Comparison of ENCODE assay signal across 1 cellular context in the genomic region with DNA sequence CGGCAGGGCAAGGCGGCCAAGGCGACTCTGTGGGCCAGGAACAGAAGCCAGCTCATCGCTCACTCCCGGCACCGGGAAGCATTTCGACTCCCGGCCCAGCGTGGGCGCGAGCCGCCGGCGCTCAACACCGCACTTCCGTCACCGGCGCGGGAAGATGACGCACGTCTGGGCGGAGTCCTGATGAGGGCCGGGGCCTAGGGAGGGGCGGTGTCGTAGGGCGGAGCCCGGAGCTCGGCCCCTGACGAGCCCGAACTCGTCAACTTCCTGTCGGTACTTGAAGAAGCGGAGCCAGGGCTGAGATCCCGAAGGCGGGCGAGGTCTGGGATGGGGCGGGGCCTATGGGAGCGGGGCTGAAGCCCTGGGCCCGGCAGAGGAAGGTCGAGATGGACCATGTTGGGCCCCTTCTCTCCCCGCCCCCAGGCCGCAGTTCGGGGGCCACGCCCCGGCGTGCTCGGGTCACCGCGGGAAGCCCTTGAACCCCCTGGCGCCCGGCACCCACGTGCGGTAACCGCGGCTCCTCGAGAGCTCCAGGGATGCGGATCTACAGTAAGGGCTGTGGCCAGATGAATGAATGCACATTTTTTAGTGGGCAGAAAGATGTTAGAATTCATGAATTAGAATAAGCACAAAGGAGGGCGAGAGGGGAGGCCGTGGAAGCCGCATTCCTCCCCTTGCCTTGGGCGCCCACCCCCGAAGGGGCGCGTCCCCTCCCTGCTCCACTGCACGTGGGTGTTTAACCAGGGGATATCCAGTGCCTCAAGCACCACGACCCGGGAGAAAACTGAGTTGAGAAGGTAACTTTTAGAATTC.
TF ChIP-seq lines count a peak whose summit lies in the region.

A gene with protein sequence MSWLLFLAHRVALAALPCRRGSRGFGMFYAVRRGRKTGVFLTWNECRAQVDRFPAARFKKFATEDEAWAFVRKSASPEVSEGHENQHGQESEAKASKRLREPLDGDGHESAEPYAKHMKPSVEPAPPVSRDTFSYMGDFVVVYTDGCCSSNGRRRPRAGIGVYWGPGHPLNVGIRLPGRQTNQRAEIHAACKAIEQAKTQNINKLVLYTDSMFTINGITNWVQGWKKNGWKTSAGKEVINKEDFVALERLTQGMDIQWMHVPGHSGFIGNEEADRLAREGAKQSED (minus strand): TSS at position 129 of the 810 bp plus-strand sequence. CDS start 73 bp downstream, at position 56.

TF ChIP-seq in HepG2, 621 proteins besides CTCF, POLR2A, EP300 and RAD21 (continued from another document and continues in another):
- TF ChIP-seq, protein P1, sequence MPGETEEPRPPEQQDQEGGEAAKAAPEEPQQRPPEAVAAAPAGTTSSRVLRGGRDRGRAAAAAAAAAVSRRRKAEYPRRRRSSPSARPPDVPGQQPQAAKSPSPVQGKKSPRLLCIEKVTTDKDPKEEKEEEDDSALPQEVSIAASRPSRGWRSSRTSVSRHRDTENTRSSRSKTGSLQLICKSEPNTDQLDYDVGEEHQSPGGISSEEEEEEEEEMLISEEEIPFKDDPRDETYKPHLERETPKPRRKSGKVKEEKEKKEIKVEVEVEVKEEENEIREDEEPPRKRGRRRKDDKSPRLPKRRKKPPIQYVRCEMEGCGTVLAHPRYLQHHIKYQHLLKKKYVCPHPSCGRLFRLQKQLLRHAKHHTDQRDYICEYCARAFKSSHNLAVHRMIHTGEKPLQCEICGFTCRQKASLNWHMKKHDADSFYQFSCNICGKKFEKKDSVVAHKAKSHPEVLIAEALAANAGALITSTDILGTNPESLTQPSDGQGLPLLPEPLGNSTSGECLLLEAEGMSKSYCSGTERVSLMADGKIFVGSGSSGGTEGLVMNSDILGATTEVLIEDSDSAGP (CRISPR knock-in tag; IDR thresholded peaks at IDR 0.05; ENCODE audit: borderline replicate concordance) = peak; percentile 95; the same call in 1 of the 2 replicates
- TF ChIP-seq RBAK (CRISPR knock-in tag; IDR thresholded peaks at IDR 0.05) (0 out of 2 replicates have a peak, but pooled peaks have one; percentile 57), RAD51 (IDR thresholded peaks at IDR 0.05; ENCODE audit: borderline replicate concordance) (no peak), ZNF367 (CRISPR knock-in tag; IDR thresholded peaks at IDR 0.05; ENCODE audit: borderline replicate concordance) (peak; percentile 61; the same call in 1 of the 2 replicates), ZBTB21 (CRISPR knock-in tag; IDR thresholded peaks at IDR 0.05) (peak; percentile 22; the same call in 1 of the 2 replicates), ZNF75D (CRISPR knock-in tag; IDR thresholded peaks at IDR 0.05; ENCODE audit: borderline replicate concordance) (no peak), ZNF329 (CRISPR knock-in tag; IDR thresholded peaks at IDR 0.05; ENCODE audit: low read depth) (peak; percentile 94), ZNF564 (CRISPR knock-in tag; IDR thresholded peaks at IDR 0.05) (peak; percentile 73), ZNF101 (CRISPR knock-in tag; IDR thresholded peaks at IDR 0.05; ENCODE audit: borderline replicate concordance, low read depth) (peak; percentile 97; the same call in 1 of the 2 replicates), ZNF598 (CRISPR knock-in tag; IDR thresholded peaks at IDR 0.05; ENCODE audit: borderline replicate concordance) (peak; percentile 66; the same call in 1 of the 2 replicates), ZSCAN12 (CRISPR knock-in tag; IDR thresholded peaks at IDR 0.05) (peak; percentile 81; the same call in 1 of the 2 replicates), SIN3A (IDR thresholded peaks at IDR 0.05; ENCODE audit: borderline replicate concordance, low read depth, low read length) (peak; percentile 99), ZNF572 (CRISPR knock-in tag; IDR thresholded peaks at IDR 0.05) (0 out of 2 replicates have a peak, but pooled peaks have one; percentile 76), ZNF292 (CRISPR knock-in tag; IDR thresholded peaks at IDR 0.05; ENCODE audit: borderline replicate concordance, low read depth) (no peak; the same call in 1 of the 2 replicates), PLRG1 (conservative IDR thresholded peaks at IDR 0.05) (no peak), TCF12 (IDR thresholded peaks at IDR 0.05) (no peak), TCF12 (CRISPR knock-in tag; IDR thresholded peaks at IDR 0.05) (peak; percentile 23), ZFP36L2 (CRISPR knock-in tag; IDR thresholded peaks at IDR 0.05) (no peak), TARDBP (CRISPR knock-in tag; IDR thresholded peaks at IDR 0.05) (peak; percentile 90), BRD4 (CRISPR knock-in tag; IDR thresholded peaks at IDR 0.05) (peak; percentile 90), MAZ (IDR thresholded peaks at IDR 0.05; ENCODE audit: borderline replicate concordance, low read depth, low read length) (peak; percentile 62; the same call in 1 of the 2 replicates), MAZ (CRISPR knock-in tag; IDR thresholded peaks at IDR 0.05; ENCODE audit: low read depth) (peak; percentile 97), MYC (CRISPR knock-in tag; IDR thresholded peaks at IDR 0.05; ENCODE audit: borderline replicate concordance) (peak; percentile 99), ZNF678 (CRISPR knock-in tag; IDR thresholded peaks at IDR 0.05) (peak; percentile 95), ZBTB3 (CRISPR knock-in tag; IDR thresholded peaks at IDR 0.05; ENCODE audit: borderline replicate concordance, low read depth) (peak; percentile 93; the same call in 1 of the 2 replicates), ARNT (IDR thresholded peaks at IDR 0.05) (no peak), GATAD1 (CRISPR knock-in tag; IDR thresholded peaks at IDR 0.05) (peak; percentile 99)
- TF ChIP-seq, protein P2, sequence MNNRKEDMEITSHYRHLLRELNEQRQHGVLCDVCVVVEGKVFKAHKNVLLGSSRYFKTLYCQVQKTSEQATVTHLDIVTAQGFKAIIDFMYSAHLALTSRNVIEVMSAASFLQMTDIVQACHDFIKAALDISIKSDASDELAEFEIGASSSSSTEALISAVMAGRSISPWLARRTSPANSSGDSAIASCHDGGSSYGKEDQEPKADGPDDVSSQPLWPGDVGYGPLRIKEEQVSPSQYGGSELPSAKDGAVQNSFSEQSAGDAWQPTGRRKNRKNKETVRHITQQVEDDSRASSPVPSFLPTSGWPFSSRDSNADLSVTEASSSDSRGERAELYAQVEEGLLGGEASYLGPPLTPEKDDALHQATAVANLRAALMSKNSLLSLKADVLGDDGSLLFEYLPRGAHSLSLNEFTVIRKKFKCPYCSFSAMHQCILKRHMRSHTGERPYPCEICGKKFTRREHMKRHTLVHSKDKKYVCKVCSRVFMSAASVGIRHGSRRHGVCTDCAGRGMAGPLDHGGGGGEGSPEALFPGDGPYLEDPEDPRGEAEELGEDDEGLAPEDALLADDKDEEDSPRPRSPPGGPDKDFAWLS (CRISPR knock-in tag; IDR thresholded peaks at IDR 0.05; ENCODE audit: borderline replicate concordance) = peak; percentile 98
- TF ChIP-seq, protein P3, sequence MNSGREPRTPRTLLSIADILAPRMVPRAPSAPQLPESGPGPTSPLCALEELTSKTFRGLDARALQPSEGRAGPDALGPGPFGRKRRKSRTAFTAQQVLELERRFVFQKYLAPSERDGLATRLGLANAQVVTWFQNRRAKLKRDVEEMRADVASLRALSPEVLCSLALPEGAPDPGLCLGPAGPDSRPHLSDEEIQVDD (CRISPR knock-in tag; IDR thresholded peaks at IDR 0.05; ENCODE audit: borderline replicate concordance) = peak; percentile 32; the same call in 1 of the 2 replicates
- TF ChIP-seq, protein P4, sequence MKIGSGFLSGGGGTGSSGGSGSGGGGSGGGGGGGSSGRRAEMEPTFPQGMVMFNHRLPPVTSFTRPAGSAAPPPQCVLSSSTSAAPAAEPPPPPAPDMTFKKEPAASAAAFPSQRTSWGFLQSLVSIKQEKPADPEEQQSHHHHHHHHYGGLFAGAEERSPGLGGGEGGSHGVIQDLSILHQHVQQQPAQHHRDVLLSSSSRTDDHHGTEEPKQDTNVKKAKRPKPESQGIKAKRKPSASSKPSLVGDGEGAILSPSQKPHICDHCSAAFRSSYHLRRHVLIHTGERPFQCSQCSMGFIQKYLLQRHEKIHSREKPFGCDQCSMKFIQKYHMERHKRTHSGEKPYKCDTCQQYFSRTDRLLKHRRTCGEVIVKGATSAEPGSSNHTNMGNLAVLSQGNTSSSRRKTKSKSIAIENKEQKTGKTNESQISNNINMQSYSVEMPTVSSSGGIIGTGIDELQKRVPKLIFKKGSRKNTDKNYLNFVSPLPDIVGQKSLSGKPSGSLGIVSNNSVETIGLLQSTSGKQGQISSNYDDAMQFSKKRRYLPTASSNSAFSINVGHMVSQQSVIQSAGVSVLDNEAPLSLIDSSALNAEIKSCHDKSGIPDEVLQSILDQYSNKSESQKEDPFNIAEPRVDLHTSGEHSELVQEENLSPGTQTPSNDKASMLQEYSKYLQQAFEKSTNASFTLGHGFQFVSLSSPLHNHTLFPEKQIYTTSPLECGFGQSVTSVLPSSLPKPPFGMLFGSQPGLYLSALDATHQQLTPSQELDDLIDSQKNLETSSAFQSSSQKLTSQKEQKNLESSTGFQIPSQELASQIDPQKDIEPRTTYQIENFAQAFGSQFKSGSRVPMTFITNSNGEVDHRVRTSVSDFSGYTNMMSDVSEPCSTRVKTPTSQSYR (CRISPR knock-in tag; IDR thresholded peaks at IDR 0.05; ENCODE audit: borderline replicate concordance) = peak; percentile 85; the same call in 1 of the 2 replicates
- TF ChIP-seq, protein P5, sequence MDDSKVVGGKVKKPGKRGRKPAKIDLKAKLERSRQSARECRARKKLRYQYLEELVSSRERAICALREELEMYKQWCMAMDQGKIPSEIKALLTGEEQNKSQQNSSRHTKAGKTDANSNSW (CRISPR knock-in tag; IDR thresholded peaks at IDR 0.05; ENCODE audit: borderline replicate concordance) = peak; percentile 91
- TF ChIP-seq, protein P6, sequence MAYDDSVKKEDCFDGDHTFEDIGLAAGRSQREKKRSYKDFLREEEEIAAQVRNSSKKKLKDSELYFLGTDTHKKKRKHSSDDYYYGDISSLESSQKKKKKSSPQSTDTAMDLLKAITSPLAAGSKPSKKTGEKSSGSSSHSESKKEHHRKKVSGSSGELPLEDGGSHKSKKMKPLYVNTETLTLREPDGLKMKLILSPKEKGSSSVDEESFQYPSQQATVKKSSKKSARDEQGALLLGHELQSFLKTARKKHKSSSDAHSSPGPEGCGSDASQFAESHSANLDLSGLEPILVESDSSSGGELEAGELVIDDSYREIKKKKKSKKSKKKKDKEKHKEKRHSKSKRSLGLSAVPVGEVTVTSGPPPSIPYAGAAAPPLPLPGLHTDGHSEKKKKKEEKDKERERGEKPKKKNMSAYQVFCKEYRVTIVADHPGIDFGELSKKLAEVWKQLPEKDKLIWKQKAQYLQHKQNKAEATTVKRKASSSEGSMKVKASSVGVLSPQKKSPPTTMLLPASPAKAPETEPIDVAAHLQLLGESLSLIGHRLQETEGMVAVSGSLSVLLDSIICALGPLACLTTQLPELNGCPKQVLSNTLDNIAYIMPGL (CRISPR knock-in tag; IDR thresholded peaks at IDR 0.05; ENCODE audit: borderline replicate concordance in 1 of 2, low read depth in 1 of 2) = peak; percentile 84 to 91
- TF ChIP-seq, protein P7, sequence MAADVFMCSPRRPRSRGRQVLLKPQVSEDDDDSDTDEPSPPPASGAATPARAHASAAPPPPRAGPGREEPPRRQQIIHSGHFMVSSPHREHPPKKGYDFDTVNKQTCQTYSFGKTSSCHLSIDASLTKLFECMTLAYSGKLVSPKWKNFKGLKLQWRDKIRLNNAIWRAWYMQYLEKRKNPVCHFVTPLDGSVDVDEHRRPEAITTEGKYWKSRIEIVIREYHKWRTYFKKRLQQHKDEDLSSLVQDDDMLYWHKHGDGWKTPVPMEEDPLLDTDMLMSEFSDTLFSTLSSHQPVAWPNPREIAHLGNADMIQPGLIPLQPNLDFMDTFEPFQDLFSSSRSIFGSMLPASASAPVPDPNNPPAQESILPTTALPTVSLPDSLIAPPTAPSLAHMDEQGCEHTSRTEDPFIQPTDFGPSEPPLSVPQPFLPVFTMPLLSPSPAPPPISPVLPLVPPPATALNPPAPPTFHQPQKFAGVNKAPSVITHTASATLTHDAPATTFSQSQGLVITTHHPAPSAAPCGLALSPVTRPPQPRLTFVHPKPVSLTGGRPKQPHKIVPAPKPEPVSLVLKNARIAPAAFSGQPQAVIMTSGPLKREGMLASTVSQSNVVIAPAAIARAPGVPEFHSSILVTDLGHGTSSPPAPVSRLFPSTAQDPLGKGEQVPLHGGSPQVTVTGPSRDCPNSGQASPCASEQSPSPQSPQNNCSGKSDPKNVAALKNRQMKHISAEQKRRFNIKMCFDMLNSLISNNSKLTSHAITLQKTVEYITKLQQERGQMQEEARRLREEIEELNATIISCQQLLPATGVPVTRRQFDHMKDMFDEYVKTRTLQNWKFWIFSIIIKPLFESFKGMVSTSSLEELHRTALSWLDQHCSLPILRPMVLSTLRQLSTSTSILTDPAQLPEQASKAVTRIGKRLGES (CRISPR knock-in tag; IDR thresholded peaks at IDR 0.05; ENCODE audit: borderline replicate concordance) = peak; percentile 94
- TF ChIP-seq, protein P8, sequence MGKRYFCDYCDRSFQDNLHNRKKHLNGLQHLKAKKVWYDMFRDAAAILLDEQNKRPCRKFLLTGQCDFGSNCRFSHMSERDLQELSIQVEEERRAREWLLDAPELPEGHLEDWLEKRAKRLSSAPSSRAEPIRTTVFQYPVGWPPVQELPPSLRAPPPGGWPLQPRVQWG (CRISPR knock-in tag; IDR thresholded peaks at IDR 0.05; ENCODE audit: borderline replicate concordance, low read depth) = no peak
- TF ChIP-seq, protein P9, sequence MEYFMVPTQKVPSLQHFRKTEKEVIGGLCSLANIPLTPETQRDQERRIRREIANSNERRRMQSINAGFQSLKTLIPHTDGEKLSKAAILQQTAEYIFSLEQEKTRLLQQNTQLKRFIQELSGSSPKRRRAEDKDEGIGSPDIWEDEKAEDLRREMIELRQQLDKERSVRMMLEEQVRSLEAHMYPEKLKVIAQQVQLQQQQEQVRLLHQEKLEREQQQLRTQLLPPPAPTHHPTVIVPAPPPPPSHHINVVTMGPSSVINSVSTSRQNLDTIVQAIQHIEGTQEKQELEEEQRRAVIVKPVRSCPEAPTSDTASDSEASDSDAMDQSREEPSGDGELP (IDR thresholded peaks at IDR 0.05; ENCODE audit: borderline replicate concordance, low read depth) = peak; percentile 43; the same call in 1 of the 2 replicates
- TF ChIP-seq, protein P10, sequence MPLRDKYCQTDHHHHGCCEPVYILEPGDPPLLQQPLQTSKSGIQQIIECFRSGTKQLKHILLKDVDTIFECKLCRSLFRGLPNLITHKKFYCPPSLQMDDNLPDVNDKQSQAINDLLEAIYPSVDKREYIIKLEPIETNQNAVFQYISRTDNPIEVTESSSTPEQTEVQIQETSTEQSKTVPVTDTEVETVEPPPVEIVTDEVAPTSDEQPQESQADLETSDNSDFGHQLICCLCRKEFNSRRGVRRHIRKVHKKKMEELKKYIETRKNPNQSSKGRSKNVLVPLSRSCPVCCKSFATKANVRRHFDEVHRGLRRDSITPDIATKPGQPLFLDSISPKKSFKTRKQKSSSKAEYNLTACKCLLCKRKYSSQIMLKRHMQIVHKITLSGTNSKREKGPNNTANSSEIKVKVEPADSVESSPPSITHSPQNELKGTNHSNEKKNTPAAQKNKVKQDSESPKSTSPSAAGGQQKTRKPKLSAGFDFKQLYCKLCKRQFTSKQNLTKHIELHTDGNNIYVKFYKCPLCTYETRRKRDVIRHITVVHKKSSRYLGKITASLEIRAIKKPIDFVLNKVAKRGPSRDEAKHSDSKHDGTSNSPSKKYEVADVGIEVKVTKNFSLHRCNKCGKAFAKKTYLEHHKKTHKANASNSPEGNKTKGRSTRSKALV (CRISPR knock-in tag; IDR thresholded peaks at IDR 0.05) = peak; percentile 92
